ENCODE assay signal across 9 cellular contexts in the genomic region with DNA sequence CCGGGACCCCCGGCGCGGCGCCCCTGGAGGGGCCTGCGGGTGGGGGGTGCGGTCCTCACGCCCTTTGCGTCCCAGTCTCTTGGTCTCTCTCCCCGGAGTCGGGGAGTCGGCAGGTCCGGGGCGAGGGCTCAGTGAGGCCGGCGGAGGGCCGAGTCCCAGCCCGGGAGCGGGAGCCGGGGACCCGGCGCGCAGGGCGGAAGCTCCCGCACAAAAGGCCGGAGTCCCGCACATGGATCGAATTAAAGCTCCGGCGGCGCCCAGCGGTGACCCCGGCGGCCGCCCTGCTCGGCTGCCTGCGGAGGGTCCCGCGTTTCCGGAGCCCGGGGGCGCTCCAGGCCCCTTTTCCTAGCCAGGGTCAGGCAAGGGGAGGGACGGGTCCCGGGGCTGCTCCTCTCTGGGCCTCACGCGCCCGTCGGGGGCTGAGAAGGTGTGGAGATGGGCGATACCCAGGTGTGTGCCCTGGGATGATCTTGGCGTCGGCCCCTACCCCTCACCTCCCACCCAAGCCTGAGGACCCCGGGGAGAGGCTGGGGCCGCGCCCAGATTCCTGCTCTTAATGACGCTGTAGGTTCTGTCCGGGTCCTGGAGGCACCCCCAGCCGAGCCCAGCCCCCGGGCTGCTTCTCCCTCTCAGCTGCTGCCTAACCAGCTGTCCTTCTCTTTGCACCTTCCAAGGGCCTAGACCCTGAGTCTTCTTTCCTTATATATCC. TPM values are rescaled to one million over a fixed set of nuclear protein-coding genes. Genes with fewer than 3 reads are reported as not detected.
DNase-seq lines count a peak whose midpoint lies in the region; ATAC-seq, FAIRE-seq and TF ChIP-seq lines count a peak whose summit lies in the region.
"Had no signal": no experiment of that assay in that cellular context is flagged by ENCODE, and none has a peak within 500 bp of the region (broad histone marks: within the 10 kb centered on the region; RNA-seq: fewer than 3 reads in every experiment).

No MANE protein-coding gene starts in this region.

- CTCF ChIA-PET in GM12878 (lab: Yijun Ruan, JAX), result no interaction called here

- H3K9ac ChIP-seq in HUES48 (ENCODE audit: low read depth, low read length), result peak overlapping the region; percentile 87
- H3K9ac ChIP-seq in GM12878 (ENCODE audit: control insufficient read depth, insufficient read depth, low read length), result no peak overlapping the region
- H3K9ac ChIP-seq in smooth muscle cell (ENCODE audit: low read depth), result peak overlapping the region; percentile 88

- TF ChIP-seq EP300 in GM12878 (IDR thresholded peaks at IDR 0.05; ENCODE audit: borderline replicate concordance in 1 of 2, control insufficient read depth in 1 of 2, low read depth in 2 of 2, low read length in 2 of 2), result no peak

- FAIRE-seq in GM12878 (lab: Jason Lieb, UNC), result no peak
- no peak for FAIRE-seq in GM12892 (lab: Jason Lieb, UNC)

- 13% methylated on average over 51 of the region's 58 CpGs for WGBS in GM12878 (ENCODE audit: insufficient coverage, insufficient replicate concordance, low lambda C conversion rate, missing lambda C conversion rate)
- WGBS in smooth muscle cell (ENCODE audit: low lambda C conversion rate), result under 1% methylated on average over 35 of the region's 58 CpGs

- no peak overlapping the region for H3K4me2 ChIP-seq in GM12878 (ENCODE audit: control insufficient read depth, insufficient read depth)
- H3K4me2 ChIP-seq in smooth muscle cell, result peak overlapping the region; percentile 90

- no peak for TF ChIP-seq RAD21 in GM12878 (IDR thresholded peaks at IDR 0.05; ENCODE audit: insufficient read depth, low read depth, low read length)

- H3K4me1 ChIP-seq in HUES48 (ENCODE audit: control insufficient read depth, insufficient read depth, low read length) (peaks cover 35% of the 10 kb centered on the region), GM12878 (ENCODE audit: control insufficient read depth, insufficient read depth, low read length) (no peaks in the 10 kb centered on the region), smooth muscle cell (ENCODE audit: low read depth) (peaks cover 37% of the 10 kb centered on the region)

- SMC1A ChIA-PET in GM12878 (lab: Charles Lee; ENCODE audit: uncharacterized antibody, unreplicated experiment), result no interaction called here

- H4K20me1 ChIP-seq in GM12878 (ENCODE audit: control insufficient read depth, insufficient read depth), result no peaks in the 10 kb centered on the region
- peaks cover 38% of the 10 kb centered on the region for H4K20me1 ChIP-seq in smooth muscle cell (ENCODE audit: low read depth)

- DNase-seq in GM12878 (ENCODE audit: low read depth, low spot score) (no peak), smooth muscle cell (lab: John Stamatoyannopoulos, UW; ENCODE audit: unreplicated experiment) (no peak), NCI-H345 (lab: John Stamatoyannopoulos, UW) (no peak), NCI-H345 treated with DMSO at 0.1 percent for 48 hours (lab: John Stamatoyannopoulos, UW; ENCODE audit: unreplicated experiment) (no peak), GM12892 (ENCODE audit: insufficient read length) (no peak)
- DNase-seq: stimulated activated CD4-positive, alpha-beta T cell treated with anti-CD3 and anti-CD28 coated beads, Interleukin-2, amount 100 ng/mL, for 48 hours had no signal

- peaks cover 6% of the 10 kb centered on the region for H3K36me3 ChIP-seq in HUES48 (ENCODE audit: control insufficient read depth, insufficient read depth, low read length)
- H3K36me3 ChIP-seq in GM12878 (ENCODE audit: control insufficient read depth in 2 of 2, insufficient read depth in 2 of 2, low read length in 1 of 2), result no peaks in the 10 kb centered on the region
- no peaks in the 10 kb centered on the region for H3K36me3 ChIP-seq in smooth muscle cell (ENCODE audit: low read depth)

- H2AFZ ChIP-seq in GM12878 (ENCODE audit: control insufficient read depth, low read depth, low read length), result no peak overlapping the region
- H2AFZ ChIP-seq in smooth muscle cell (ENCODE audit: low read depth), result peak overlapping the region; percentile 36

- TF ChIP-seq POLR2A in GM12878 (IDR thresholded peaks at IDR 0.05; ENCODE audit: low read depth, low read length), result no peak
- TF ChIP-seq POLR2A in GM12892 (IDR thresholded peaks at IDR 0.05; ENCODE audit: low read depth, low read length), result no peak

- ATAC-seq in GM12878 (peak; percentile 33), GM21717 (IDR thresholded peaks at IDR 0.05; ENCODE audit: unreplicated experiment) (no peak)

- POLR2A ChIA-PET in GM12878 (lab: Charles Lee), result no interaction called here

- TF ChIP-seq CTCF in GM12878 (IDR thresholded peaks at IDR 0.05 in 2 of 3, conservative IDR thresholded peaks at IDR 0.05 in 1 of 3; ENCODE audit: control insufficient read depth in 2 of 3, extremely low read depth in 1 of 3, insufficient read depth in 1 of 3, low read depth in 3 of 3, low read length in 3 of 3) (no peak), smooth muscle cell (IDR thresholded peaks at IDR 0.05; ENCODE audit: borderline replicate concordance, insufficient read depth, poor library complexity, severe bottlenecking) (no peak)

- H3K4me3 ChIP-seq in HUES48 (ENCODE audit: low read depth, low read length) (peak overlapping the region; percentile 76), GM12878 (no peak overlapping the region), iPS-18c (ENCODE audit: insufficient read depth, low read depth, low read length) (peak overlapping the region; percentile 82), smooth muscle cell (peak overlapping the region; percentile 86)

- H3K9me3 ChIP-seq in HUES48 (ENCODE audit: control insufficient read depth, insufficient read depth, low read length) (no peaks in the 10 kb centered on the region), GM12878 (replicated peaks; ENCODE audit: control insufficient read depth, insufficient read depth, low read length) (no peaks in the 10 kb centered on the region), iPS-18c (ENCODE audit: control insufficient read depth, insufficient read depth, low read length) (no peaks in the 10 kb centered on the region), smooth muscle cell (replicated peaks; ENCODE audit: low read depth) (no peaks in the 10 kb centered on the region)

- no TSS peak for BruUV-seq in GM12878 (replicated peaks; lab: Mats Ljungman, UMichigan)

- H3F3A ChIP-seq in smooth muscle cell (ENCODE audit: low read depth), result peaks cover 15% of the 10 kb centered on the region

- H3K79me2 ChIP-seq in GM12878 (ENCODE audit: control insufficient read depth, insufficient read depth, low read length), result no peaks in the 10 kb centered on the region
- peaks cover 48% of the 10 kb centered on the region for H3K79me2 ChIP-seq in smooth muscle cell (ENCODE audit: low read depth)

- RAD21 ChIA-PET in GM12878 (lab: Charles Lee; ENCODE audit: unreplicated experiment), result no interaction called here

- H3K27ac ChIP-seq in HUES48 (ENCODE audit: low read depth, low read length), result peak overlapping the region; percentile 69
- no peak overlapping the region for H3K27ac ChIP-seq in GM12878 (ENCODE audit: control insufficient read depth, insufficient read depth)
- peak overlapping the region; percentile 66 for H3K27ac ChIP-seq in smooth muscle cell (ENCODE audit: low read depth)

- in situ Hi-C loops in GM12878 (cut with MboI), result no loop called here

- intact Hi-C loops in GM12878 (cut with micrococcal nuclease; ENCODE audit: unreplicated experiment), result no loop called here

- H3K27me3 ChIP-seq in HUES48 (ENCODE audit: control insufficient read depth, insufficient read depth, low read length) (no peaks in the 10 kb centered on the region), GM12878 (replicated peaks in 1 of 2; ENCODE audit: control insufficient read depth in 2 of 2, insufficient read depth in 2 of 2, low read length in 1 of 2) (peaks cover 8 to 22% of the 10 kb centered on the region in 2 experiments; a peak in 3 of 4 replicates), smooth muscle cell (ENCODE audit: low read depth) (no peaks in the 10 kb centered on the region)

RNA-seq across cellular contexts. Expression of a gene that starts 0.5 kb away (rescaled TPM):
- total RNA-seq in GM12878 (2013; cell fraction: nucleolus; rRNA removed), result not detected in 2 replicates
- total RNA-seq in GM12878 (2014; rRNA removed) (not detected in 2 replicates), GM12878 (2014; rRNA removed; fragmentation: Illumina TruSeq; extraction: Trizol) (not detected in 2 replicates), GM12878 (2021) (0.13 and 0.53 TPM in 2 replicates), smooth muscle cell (31.1 and 36.7 TPM in 2 replicates)
- polyA plus RNA-seq in GM12878 (2011; ENCODE audit: low read depth), result not detected
- polyA plus RNA-seq in GM12878 (2011; rRNA removed) (0.03 TPM in 1 of 2 replicates, not detected in the other), GM12878 (2014; fragmentation: Illumina TruSeq; extraction: Trizol) (not detected in 2 replicates), GM12878 (2014; fragmentation: Nextera tagmentation; extraction: Ambion mirVana) (not detected), GM12878 (2014; rRNA removed) (not detected in 2 replicates), GM12878 (2016; fragmentation: Nextera tagmentation; extraction: Ambion mirVana) (not detected), smooth muscle cell (50.8 and 72.9 TPM in 2 replicates)
- 0.03 TPM in 1 of 2 replicates, not detected in the other for polyA plus RNA-seq in GM12878 (2011; cell fraction: cytosol; rRNA removed)
- polyA plus RNA-seq in GM12878 (2011; cell fraction: nucleus; rRNA removed), result not detected in 2 replicates
- polyA plus RNA-seq in GM12878 (2012), result not detected in 2 replicates
- not detected in 2 replicates for polyA minus RNA-seq in GM12878 (2011; rRNA and poly(A)+ RNA removed)
- not detected in 2 replicates for polyA minus RNA-seq in GM12878 (2011; cell fraction: cytosol; rRNA and poly(A)+ RNA removed)
- polyA minus RNA-seq in GM12878 (2011; cell fraction: nucleus; rRNA and poly(A)+ RNA removed), result not detected in 2 replicates
- polyA plus RNA-seq in GM12892 (2012; ENCODE audit: missing spikeins), result not detected

RNA-seq across cellular contexts. Expression of a gene that starts 16.8 kb away (rescaled TPM):
- not detected in 2 replicates for total RNA-seq in GM12878 (2013; cell fraction: nucleolus; rRNA removed)
- total RNA-seq in GM12878 (2014; rRNA removed) (not detected in 2 replicates), GM12878 (2014; rRNA removed; fragmentation: Illumina TruSeq; extraction: Trizol) (not detected in 2 replicates), GM12878 (2021) (not detected in 2 replicates), smooth muscle cell (not detected in 2 replicates)
- not detected for polyA plus RNA-seq in GM12878 (2011; ENCODE audit: low read depth)
- polyA plus RNA-seq in GM12878 (2011; rRNA removed) (not detected in 2 replicates), GM12878 (2014; fragmentation: Illumina TruSeq; extraction: Trizol) (not detected in 2 replicates), GM12878 (2014; fragmentation: Nextera tagmentation; extraction: Ambion mirVana) (not detected), GM12878 (2014; rRNA removed) (not detected in 2 replicates), GM12878 (2016; fragmentation: Nextera tagmentation; extraction: Ambion mirVana) (not detected), smooth muscle cell (not detected in 2 replicates)
- not detected in 2 replicates for polyA plus RNA-seq in GM12878 (2011; cell fraction: cytosol; rRNA removed)
- polyA plus RNA-seq in GM12878 (2011; cell fraction: nucleus; rRNA removed), result not detected in 2 replicates
- polyA plus RNA-seq in GM12878 (2012), result not detected in 2 replicates
- not detected in 2 replicates for polyA minus RNA-seq in GM12878 (2011; rRNA and poly(A)+ RNA removed)
- not detected in 2 replicates for polyA minus RNA-seq in GM12878 (2011; cell fraction: cytosol; rRNA and poly(A)+ RNA removed)
- polyA minus RNA-seq in GM12878 (2011; cell fraction: nucleus; rRNA and poly(A)+ RNA removed), result not detected in 2 replicates
- polyA plus RNA-seq in GM12892 (2012; ENCODE audit: missing spikeins), result not detected

RNA-seq across cellular contexts. Expression of a gene that starts 23.0 kb away (rescaled TPM):
- total RNA-seq in GM12878 (2013; cell fraction: nucleolus; rRNA removed), result 0.40 and 0.54 TPM in 2 replicates
- total RNA-seq in GM12878 (2014; rRNA removed) (0.34 and 0.82 TPM in 2 replicates), GM12878 (2014; rRNA removed; fragmentation: Illumina TruSeq; extraction: Trizol) (0.28 and 0.45 TPM in 2 replicates), GM12878 (2021) (0.69 and 0.90 TPM in 2 replicates), smooth muscle cell (0.22 and 0.76 TPM in 2 replicates)
- polyA plus RNA-seq in GM12878 (2011; ENCODE audit: low read depth), result 0.14 TPM
- polyA plus RNA-seq in GM12878 (2011; rRNA removed) (0.10 and 0.30 TPM in 2 replicates), GM12878 (2014; fragmentation: Illumina TruSeq; extraction: Trizol) (0.35 and 0.48 TPM in 2 replicates), GM12878 (2014; fragmentation: Nextera tagmentation; extraction: Ambion mirVana) (under 1 TPM; 0.02 to 0.13 TPM), GM12878 (2014; rRNA removed) (1.6 and 2.0 TPM in 2 replicates), GM12878 (2016; fragmentation: Nextera tagmentation; extraction: Ambion mirVana) (under 1 TPM; 0.05 to 0.50 TPM), smooth muscle cell (1.6 and 2.1 TPM in 2 replicates)
- polyA plus RNA-seq in GM12878 (2011; cell fraction: cytosol; rRNA removed), result 0.28 and 0.38 TPM in 2 replicates
- polyA plus RNA-seq in GM12878 (2011; cell fraction: nucleus; rRNA removed), result 0.97 and 1.1 TPM in 2 replicates
- 0.32 and 0.38 TPM in 2 replicates for polyA plus RNA-seq in GM12878 (2012)
- 0.15 and 0.57 TPM in 2 replicates for polyA minus RNA-seq in GM12878 (2011; rRNA and poly(A)+ RNA removed)
- not detected in 2 replicates for polyA minus RNA-seq in GM12878 (2011; cell fraction: cytosol; rRNA and poly(A)+ RNA removed)
- 0.48 and 0.77 TPM in 2 replicates for polyA minus RNA-seq in GM12878 (2011; cell fraction: nucleus; rRNA and poly(A)+ RNA removed)
- polyA plus RNA-seq in GM12892 (2012; ENCODE audit: missing spikeins), result 0.17 TPM

RNA-seq across cellular contexts. Expression of a gene that starts 48.3 kb away (rescaled TPM):
- total RNA-seq in GM12878 (2013; cell fraction: nucleolus; rRNA removed), result 0.49 and 0.84 TPM in 2 replicates
- total RNA-seq in GM12878 (2014; rRNA removed) (7.7 and 9.8 TPM in 2 replicates), GM12878 (2014; rRNA removed; fragmentation: Illumina TruSeq; extraction: Trizol) (5.9 TPM in 2 replicates), GM12878 (2021) (1.4 and 2.0 TPM in 2 replicates), smooth muscle cell (3.9 and 4.4 TPM in 2 replicates)
- 3.0 TPM for polyA plus RNA-seq in GM12878 (2011; ENCODE audit: low read depth)
- polyA plus RNA-seq in GM12878 (2011; rRNA removed) (17.3 and 49.9 TPM in 2 replicates), GM12878 (2014; fragmentation: Illumina TruSeq; extraction: Trizol) (3.3 and 5.4 TPM in 2 replicates), GM12878 (2014; fragmentation: Nextera tagmentation; extraction: Ambion mirVana) (1 to 10 TPM; 6.7 to 7.5 TPM), GM12878 (2014; rRNA removed) (5.6 and 9.5 TPM in 2 replicates), GM12878 (2016; fragmentation: Nextera tagmentation; extraction: Ambion mirVana) (1 to 10 TPM; 1.9 to 2.3 TPM), smooth muscle cell (1.1 and 1.6 TPM in 2 replicates)
- 3.8 and 3.9 TPM in 2 replicates for polyA plus RNA-seq in GM12878 (2011; cell fraction: cytosol; rRNA removed)
- 1.8 and 1.9 TPM in 2 replicates for polyA plus RNA-seq in GM12878 (2011; cell fraction: nucleus; rRNA removed)
- 4.4 and 6.2 TPM in 2 replicates for polyA plus RNA-seq in GM12878 (2012)
- 1.2 and 1.3 TPM in 2 replicates for polyA minus RNA-seq in GM12878 (2011; rRNA and poly(A)+ RNA removed)
- 3.8 and 4.1 TPM in 2 replicates for polyA minus RNA-seq in GM12878 (2011; cell fraction: cytosol; rRNA and poly(A)+ RNA removed)
- polyA minus RNA-seq in GM12878 (2011; cell fraction: nucleus; rRNA and poly(A)+ RNA removed), result 0.12 and 0.19 TPM in 2 replicates
- 7.8 TPM for polyA plus RNA-seq in GM12892 (2012; ENCODE audit: missing spikeins)

Comparison
In these comparisons a context has a peak if more than half of its experiments do, and no peak if none do; other contexts are left out.
1. RNA of a gene that starts 0.5 kb away (total RNA-seq): 31.1 to 36.7 TPM in smooth muscle cell; 0.13 to 0.53 TPM in GM12878; every median in the first group is over 10 times any median in the second.